In genomic region chr10:87018127-87018526, GRCh38 we compare ENCODE assay signal across 7 cellular contexts. TPM values are rescaled to one million over a fixed set of nuclear protein-coding genes. Genes with fewer than 3 reads are reported as not detected.
"Had no signal": no experiment of that assay in that cellular context is flagged by ENCODE, and none has a peak within 500 bp of the region (broad histone marks: within the 10 kb centered on the region; RNA-seq: fewer than 3 reads in every experiment).

No MANE protein-coding gene starts in this region.

RNA-seq across cellular contexts. Expression of gene FAM25A, which starts 2.0 kb away (rescaled TPM):
- total RNA-seq: LHCN-M2, MCF 10A, OCI-LY7, Right ventricle myocardium inferior, RPMI7951, SJSA1 had no signal
- polyA plus RNA-seq: SK-N-SH had no signal

RNA-seq across cellular contexts. Expression of gene ADIRF, which starts 49.8 kb away (rescaled TPM):
- total RNA-seq: OCI-LY7, SJSA1 had no signal
- polyA plus RNA-seq: SK-N-SH had no signal

RNA-seq across cellular contexts. Expression of gene SNCG, which starts 59.7 kb away (rescaled TPM):
- total RNA-seq: OCI-LY7 had no signal
